10 cellular contexts compared by ENCODE assay signal in genomic region chr3:30282052-30282708, GRCh38.
DNase-seq lines count a peak whose midpoint lies in the region; ATAC-seq, FAIRE-seq and TF ChIP-seq lines count a peak whose summit lies in the region.
"Had no signal": no experiment of that assay in that cellular context is flagged by ENCODE, and none has a peak within 500 bp of the region (broad histone marks: within the 10 kb centered on the region; RNA-seq: fewer than 3 reads in every experiment).

No MANE protein-coding gene starts in this region.

- ATAC-seq in GM19023 (IDR thresholded peaks at IDR 0.05; ENCODE audit: unreplicated experiment) (no peak), aorta (ENCODE audit: low FRiP score) (no peak)

- H3K27ac ChIP-seq in aorta (ENCODE audit: low read depth in 1 of 2, low read length in 2 of 2) = no peak overlapping the region
- no peak overlapping the region for H3K27ac ChIP-seq in transverse colon

- H3K4me3 ChIP-seq in aorta (ENCODE audit: low read length in 2 of 2) = no peak overlapping the region
- no peak overlapping the region for H3K4me3 ChIP-seq in transverse colon

- peak; percentile 47 for DNase-seq in ACHN
- peak; percentile 56 for DNase-seq in HTR-8/SVneo (ENCODE audit: insufficient read length, low spot score)
- DNase-seq in iPS-NIHi7 (ENCODE audit: extremely low spot score) = peak; percentile 53
- no peak for DNase-seq in aorta
- no peak for DNase-seq in middle frontal gyrus (ENCODE audit: extremely low spot score, low spot score)
- no peak for DNase-seq in transverse colon
- DNase-seq: activated gamma-delta T cell, MV-4-11 had no signal

- H3K4me1 ChIP-seq in aorta (ENCODE audit: control insufficient read depth in 1 of 2, insufficient read depth in 2 of 2, low read length in 2 of 2) (peaks cover 0 to 7% of the 10 kb centered on the region in 2 donors), transverse colon (peaks cover 9 to 19% (median 12%) of the 10 kb centered on the region in 4 donors)

- FAIRE-seq in HTR-8/SVneo (lab: Jason Lieb, UNC) = peak; percentile 51

- 42 to 51% methylated on average over 3 of the region's 3 CpGs for WGBS in aorta, 2 donors
- 46 to 87% methylated on average over 3 of the region's 3 CpGs for WGBS in transverse colon (ENCODE audit: low coverage in 1 of 2), 2 donors

- no peak for TF ChIP-seq POLR2A in transverse colon (IDR thresholded peaks at IDR 0.05)

- TF ChIP-seq CTCF in brain (conservative IDR thresholded peaks at IDR 0.05) = no peak
- no peak for TF ChIP-seq CTCF in transverse colon (IDR thresholded peaks at IDR 0.05)

- in situ Hi-C loops in ACHN (cut with HindIII; ENCODE audit: low pct_ligation_motif_present, low pct_unique_long_range_greater_than_20kb, low sequenced_read_pairs) (no loop called here), transverse colon (cut with MboI; ENCODE audit: low pct_ligation_motif_present in 1 of 4, low pct_unique_long_range_greater_than_20kb in 1 of 4, low sequenced_read_pairs in 3 of 4) (no loop called here)

- peaks cover 42% of the 10 kb centered on the region for H3K4me1 Mint-ChIP-seq in brain

- H3K27me3 ChIP-seq in aorta (ENCODE audit: control insufficient read depth in 1 of 2, insufficient read depth in 2 of 2, low read length in 1 of 2) = no peaks in the 10 kb centered on the region
- H3K27me3 ChIP-seq in transverse colon = no peaks in the 10 kb centered on the region

- H3K36me3 Mint-ChIP-seq in brain = no peaks in the 10 kb centered on the region

- peaks cover 12 to 24% (median 13%) of the 10 kb centered on the region in 5 experiments for H3K9me3 Mint-ChIP-seq in brain

- H3K4me3 Mint-ChIP-seq in brain = peak overlapping the region in 2 of 5 experiments; percentile 14 to 53

- H3K27ac Mint-ChIP-seq in brain = peak overlapping the region; percentile 15 to 87 (median 70)

- no peaks in the 10 kb centered on the region for H3K27me3 Mint-ChIP-seq in brain

- intact Hi-C loops in aorta (cut with DNase I) (no loop called here), transverse colon (cut with DNase I; ENCODE audit: low total_unique reads) (no loop called here)

- no peaks in the 10 kb centered on the region for H3K9me3 ChIP-seq in aorta (ENCODE audit: control insufficient read depth, low read length)
- no peaks in the 10 kb centered on the region for H3K9me3 ChIP-seq in transverse colon

- H3K36me3 ChIP-seq in aorta (ENCODE audit: control insufficient read depth in 1 of 2, insufficient read depth in 2 of 2, low read length in 1 of 2) = no peaks in the 10 kb centered on the region
- H3K36me3 ChIP-seq in transverse colon = no peaks in the 10 kb centered on the region

- no peak for TF ChIP-seq EP300 in transverse colon (IDR thresholded peaks at IDR 0.05; ENCODE audit: low read depth)

Comparison
In these comparisons a context has a peak if more than half of its experiments do, and no peak if none do; other contexts are left out.
1. DNase-seq: peak in ACHN (single experiment), HTR-8/SVneo (single experiment) and iPS-NIHi7 (single experiment); none in aorta (0 of 2), middle frontal gyrus (single experiment) and transverse colon (single experiment).